ENCODE assay signal across 10 cellular contexts in the genomic region with DNA sequence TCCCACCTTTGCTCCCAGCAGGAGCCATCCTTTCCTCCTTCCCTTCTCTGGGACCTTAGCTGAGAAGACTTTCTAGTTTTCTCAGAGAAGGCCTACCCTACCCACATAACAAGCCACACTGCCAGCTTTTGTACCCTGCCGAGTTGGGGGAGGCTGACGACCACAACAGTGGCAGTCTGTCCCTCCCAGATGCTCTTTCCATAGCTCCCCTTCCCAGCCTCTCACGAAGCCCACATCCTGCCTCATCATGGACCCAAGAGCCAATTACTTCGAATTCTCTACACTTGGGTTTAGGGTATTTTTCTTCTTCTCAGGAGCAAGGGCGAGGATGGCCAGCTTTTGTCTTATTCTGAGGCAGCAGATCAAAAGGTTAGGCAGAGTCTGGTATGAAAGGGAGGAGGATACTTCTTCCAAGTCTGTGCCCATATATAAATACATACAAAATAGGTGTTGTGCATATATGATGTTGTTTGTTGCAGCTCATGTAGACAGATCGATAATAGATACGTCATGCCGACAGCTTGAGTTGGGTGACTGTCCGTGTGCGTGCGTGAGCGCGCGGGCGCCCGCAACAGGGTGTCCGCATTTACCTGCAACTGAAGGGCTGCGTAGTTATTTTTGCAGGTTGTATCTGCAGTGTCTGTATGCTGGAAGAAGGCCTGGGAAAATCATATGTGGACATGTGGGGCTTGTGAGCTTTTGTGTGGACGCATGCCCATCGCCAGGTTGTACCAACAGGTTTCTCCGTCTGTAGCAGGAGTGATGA. TPM values are rescaled to one million over a fixed set of nuclear protein-coding genes. Genes with fewer than 3 reads are reported as not detected.
A peak's percentile ranks its signal among the peaks of the same experiment; 100 is the strongest.
DNase-seq lines count a peak whose midpoint lies in the region; TF ChIP-seq lines count a peak whose summit lies in the region.
"Had no signal": no experiment of that assay in that cellular context is flagged by ENCODE, and none has a peak within 500 bp of the region (broad histone marks: within the 10 kb centered on the region; RNA-seq: fewer than 3 reads in every experiment).

No MANE protein-coding gene starts in this region.

- H3K27me3 Mint-ChIP-seq in activated naive CD4-positive, alpha-beta T cell treated with anti-CD3 and anti-CD28 coated beads, Interleukin-2, amount 10 ng/mL, durations not matched to agents 7 days and 5 days, result peaks cover 71% of the 10 kb centered on the region
- H3K27me3 Mint-ChIP-seq in activated naive CD8-positive, alpha-beta T cell treated with anti-CD3 and anti-CD28 coated beads for 36 hours, result peaks cover 21% of the 10 kb centered on the region

- H3K27ac Mint-ChIP-seq in activated naive CD4-positive, alpha-beta T cell treated with anti-CD3 and anti-CD28 coated beads, Interleukin-2, amount 10 ng/mL, durations not matched to agents 7 days and 5 days, result no peak overlapping the region
- no peak overlapping the region for H3K27ac Mint-ChIP-seq in activated naive CD8-positive, alpha-beta T cell treated with anti-CD3 and anti-CD28 coated beads for 36 hours

- no peak for DNase-seq in activated naive CD4-positive, alpha-beta T cell treated with anti-CD3 and anti-CD28 coated beads, Interleukin-2, amount 10 ng/mL, durations not matched to agents 7 days and 5 days
- no peak for DNase-seq in activated naive CD4-positive, alpha-beta T cell treated with anti-CD3 and anti-CD28 coated beads, Interleukin-2, amount 50 U/mL, for 16 hours
- DNase-seq in activated naive CD8-positive, alpha-beta T cell treated with anti-CD3 and anti-CD28 coated beads for 36 hours, result no peak
- DNase-seq in suprapubic skin (ENCODE audit: low spot score in 2 of 2) (no peak), NCI-H2171 (lab: John Stamatoyannopoulos, UW) (no peak), epidermal melanocyte (ENCODE audit: insufficient read length, low spot score) (no peak), NCI-H2107 treated with DMSO at 0.1 percent for 48 hours (lab: John Stamatoyannopoulos, UW; ENCODE audit: unreplicated experiment) (no peak)

- peaks cover 5% of the 10 kb centered on the region; the same call in 1 of the 2 replicates for H3K9me3 ChIP-seq in iPS-20b (ENCODE audit: insufficient read depth, low read depth, low read length)
- no peaks in the 10 kb centered on the region for H3K9me3 ChIP-seq in suprapubic skin

- H3K27ac ChIP-seq in iPS-20b (ENCODE audit: low read length) (no peak overlapping the region), suprapubic skin (no peak overlapping the region)
- H3K27ac ChIP-seq: RWPE1 had no signal

- no peaks in the 10 kb centered on the region for H3K36me3 Mint-ChIP-seq in activated naive CD4-positive, alpha-beta T cell treated with anti-CD3 and anti-CD28 coated beads, Interleukin-2, amount 10 ng/mL, durations not matched to agents 7 days and 5 days
- H3K36me3 Mint-ChIP-seq in activated naive CD8-positive, alpha-beta T cell treated with anti-CD3 and anti-CD28 coated beads for 36 hours, result no peaks in the 10 kb centered on the region

- H3K27me3 ChIP-seq in iPS-20b (ENCODE audit: insufficient read depth, low read length), result peaks cover 93% of the 10 kb centered on the region
- peaks cover 60% of the 10 kb centered on the region for H3K27me3 ChIP-seq in suprapubic skin

- no peak for TF ChIP-seq CTCF in suprapubic skin (IDR thresholded peaks at IDR 0.05)

- TF ChIP-seq EP300 in suprapubic skin (IDR thresholded peaks at IDR 0.05), result no peak

- peaks cover 19% of the 10 kb centered on the region for H3K4me1 Mint-ChIP-seq in activated naive CD4-positive, alpha-beta T cell treated with anti-CD3 and anti-CD28 coated beads, Interleukin-2, amount 10 ng/mL, durations not matched to agents 7 days and 5 days
- H3K4me1 Mint-ChIP-seq in activated naive CD8-positive, alpha-beta T cell treated with anti-CD3 and anti-CD28 coated beads for 36 hours, result peaks cover 12% of the 10 kb centered on the region

- CTCF ChIA-PET in activated naive CD4-positive, alpha-beta T cell treated with anti-CD3 and anti-CD28 coated beads, Interleukin-2, amount 10 ng/mL, durations not matched to agents 7 days and 5 days (lab: Charles Lee), result interaction anchor here (0.8 to 1.0 kb wide), 3 partner anchors 20 to 68 kb away, joined by 3 to 4 read pairs (median 4); partner anchors contain the start of genes SIAE and SPA17

- H3K36me3 ChIP-seq in iPS-20b (ENCODE audit: insufficient read depth, low read depth, low read length), result no peaks in the 10 kb centered on the region
- H3K36me3 ChIP-seq in suprapubic skin, result no peaks in the 10 kb centered on the region

- H3K4me1 ChIP-seq in iPS-20b (ENCODE audit: insufficient read depth, low read length) (no peaks in the 10 kb centered on the region), suprapubic skin (peaks cover 20% of the 10 kb centered on the region)

- H3K4me3 ChIP-seq in iPS-20b (ENCODE audit: low read length), result peak overlapping the region; percentile 78
- peak overlapping the region; percentile 64 for H3K4me3 ChIP-seq in suprapubic skin

- 0 out of 2 replicates have a peak overlapping the region, but pooled peaks have one; percentile 31 for H3K9ac ChIP-seq in iPS-20b (ENCODE audit: low read depth, low read length)

- 67% methylated on average over 21 of the region's 21 CpGs for WGBS in suprapubic skin

- H3K4me3 Mint-ChIP-seq in activated naive CD4-positive, alpha-beta T cell treated with anti-CD3 and anti-CD28 coated beads, Interleukin-2, amount 10 ng/mL, durations not matched to agents 7 days and 5 days, result peak overlapping the region; percentile 81
- peak overlapping the region; percentile 82 for H3K4me3 Mint-ChIP-seq in activated naive CD8-positive, alpha-beta T cell treated with anti-CD3 and anti-CD28 coated beads for 36 hours

- H3K9me3 Mint-ChIP-seq in activated naive CD4-positive, alpha-beta T cell treated with anti-CD3 and anti-CD28 coated beads, Interleukin-2, amount 10 ng/mL, durations not matched to agents 7 days and 5 days, result no peaks in the 10 kb centered on the region
- no peaks in the 10 kb centered on the region for H3K9me3 Mint-ChIP-seq in activated naive CD8-positive, alpha-beta T cell treated with anti-CD3 and anti-CD28 coated beads for 36 hours

- TF ChIP-seq POLR2A in suprapubic skin (IDR thresholded peaks at IDR 0.05), result no peak

RNA-seq across cellular contexts. Expression of gene NRGN, which starts 0.8 kb away (rescaled TPM):
- total RNA-seq in activated naive CD8-positive, alpha-beta T cell treated with anti-CD3 and anti-CD28 coated beads for 36 hours, result 1 to 10 TPM; 7.8 to 8.1 TPM
- total RNA-seq in suprapubic skin, result 1 to 10 TPM in 1 of 4 donors, under 1 TPM in 1, not detected in 2; 0.65 to 1.3 TPM
- total RNA-seq: myocyte had no signal

RNA-seq across cellular contexts. Expression of gene VSIG2, which starts 13.2 kb away (rescaled TPM):
- under 1 TPM; 0.18 to 0.31 TPM for total RNA-seq in activated naive CD8-positive, alpha-beta T cell treated with anti-CD3 and anti-CD28 coated beads for 36 hours
- 1 to 10 TPM in 3 of 4 donors, under 1 TPM in 1; 0.60 to 3.3 (median 1.7) TPM for total RNA-seq in suprapubic skin
- total RNA-seq: myocyte had no signal

RNA-seq across cellular contexts. Expression of gene ESAM, which starts 23.2 kb away (rescaled TPM):
- 1 to 10 TPM; 1.1 TPM for total RNA-seq in activated naive CD8-positive, alpha-beta T cell treated with anti-CD3 and anti-CD28 coated beads for 36 hours
- 10 to 100 TPM; 11.0 to 26.5 (median 15.6) TPM for total RNA-seq in suprapubic skin

Comparison
In these comparisons a context has a peak if more than half of its experiments do, and no peak if none do; other contexts are left out.
1. RNA of gene ESAM, which starts 23.2 kb away (total RNA-seq): 11.0 to 26.5 TPM in suprapubic skin; 1.1 TPM in activated naive CD8-positive, alpha-beta T cell treated with anti-CD3 and anti-CD28 coated beads for 36 hours; every median in the first group is over 4 times any median in the second.